In the genomic region with DNA sequence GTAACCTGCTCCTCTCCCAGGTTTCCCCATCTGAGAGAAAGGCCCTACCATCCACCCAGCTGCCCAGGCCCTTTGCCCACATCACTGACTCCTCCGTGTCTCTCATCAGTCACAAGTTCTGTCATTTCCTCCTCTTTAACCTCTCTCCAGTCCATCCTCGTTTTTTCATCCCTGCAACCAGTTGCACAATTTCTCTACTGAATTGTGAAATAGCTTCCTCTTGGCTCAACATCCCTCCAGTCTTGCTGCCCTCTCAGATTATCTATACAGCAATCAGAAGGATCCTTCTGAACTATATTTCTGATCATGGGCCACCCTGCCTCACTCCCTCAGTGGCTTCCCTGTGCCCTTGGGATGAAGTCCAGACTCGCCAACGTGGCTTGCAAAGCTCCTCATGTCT, we compare ENCODE assay signal across 9 cellular contexts. TPM values are rescaled to one million over a fixed set of nuclear protein-coding genes. Genes with fewer than 3 reads are reported as not detected.
A peak's percentile ranks its signal among the peaks of the same experiment; 100 is the strongest.
DNase-seq lines count a peak whose midpoint lies in the region; ATAC-seq and TF ChIP-seq lines count a peak whose summit lies in the region.
"Had no signal": no experiment of that assay in that cellular context is flagged by ENCODE, and none has a peak within 500 bp of the region (broad histone marks: within the 10 kb centered on the region; RNA-seq: fewer than 3 reads in every experiment).

No MANE protein-coding gene starts in this region.

- no peak overlapping the region for H3K27ac ChIP-seq in epithelial cell of prostate
- H3K27ac ChIP-seq: Peyer's patch had no signal

- peak; percentile 90 for ATAC-seq in omental fat pad (ENCODE audit: low FRiP score)
- ATAC-seq in HG03039 (IDR thresholded peaks at IDR 0.05; ENCODE audit: unreplicated experiment): no peak
- no peak for ATAC-seq in GM21528 (IDR thresholded peaks at IDR 0.05; ENCODE audit: low FRiP score, unreplicated experiment)

- peak; percentile 8 for DNase-seq in Daoy (ENCODE audit: low read depth)
- DNase-seq in NCI-H226: peak; percentile 88
- peak; percentile 2 for DNase-seq in epithelial cell of prostate (ENCODE audit: low read depth, low spot score)
- DNase-seq in omental fat pad (ENCODE audit: low spot score): peak; percentile 23
- DNase-seq in mesenteric fat pad (ENCODE audit: low spot score): no peak
- no peak for DNase-seq in cortex of kidney (lab: John Stamatoyannopoulos, UW)

- TF ChIP-seq CTCF in omental fat pad (IDR thresholded peaks at IDR 0.05): no peak

RNA-seq across cellular contexts. Expression of a gene that starts 6.8 kb away (rescaled TPM):
- total RNA-seq in Daoy (2014; rRNA removed; shearing (Covaris generic)): 3.5 and 4.3 TPM in 2 replicates
- 1 to 10 TPM; 1.8 to 6.5 (median 3.1) TPM for total RNA-seq in omental fat pad
- total RNA-seq in mesenteric fat pad: 2.7 TPM

RNA-seq across cellular contexts. Expression of a gene that starts 7.0 kb away (rescaled TPM):
- 39.6 and 44.1 TPM in 2 replicates for total RNA-seq in Daoy (2014; rRNA removed; shearing (Covaris generic))
- total RNA-seq in omental fat pad (10 to 100 TPM; 17.8 to 57.2 (median 27.4) TPM), mesenteric fat pad (17.1 TPM)

RNA-seq across cellular contexts. Expression of a gene that starts 56.4 kb away (rescaled TPM):
- total RNA-seq in Daoy (2014; rRNA removed; shearing (Covaris generic)): 119 and 142 TPM in 2 replicates
- 10 to 100 TPM; 39.7 to 71.7 (median 54.1) TPM for total RNA-seq in omental fat pad
- 51.1 TPM for total RNA-seq in mesenteric fat pad

Comparison
In these comparisons a context has a peak if more than half of its experiments do, and no peak if none do; other contexts are left out.
1. DNase-seq: peak in Daoy (single experiment), NCI-H226 (single experiment), epithelial cell of prostate (single experiment) and omental fat pad (single experiment); none in mesenteric fat pad (single experiment) and cortex of kidney (single experiment).